ENCODE assay signal across 15 cellular contexts in genomic region chr10:63208981-63209380, GRCh38.
A peak's percentile ranks its signal among the peaks of the same experiment; 100 is the strongest.
DNase-seq lines count a peak whose midpoint lies in the region; ATAC-seq, FAIRE-seq and TF ChIP-seq lines count a peak whose summit lies in the region.
"Had no signal": no experiment of that assay in that cellular context is flagged by ENCODE, and none has a peak within 500 bp of the region (broad histone marks: within the 10 kb centered on the region; RNA-seq: fewer than 3 reads in every experiment).

No MANE protein-coding gene starts in this region.

- dilution Hi-C loops in endothelial cell of umbilical vein (cut with MboI; ENCODE audit: extremely low pct_ligation_motif_present, low sequenced_read_pairs) = loop anchor here (25.0 kb wide), 1 partner anchor 503 kb away; no protein-coding TSS in a partner anchor

- H3K4me1 ChIP-seq in endothelial cell of umbilical vein (ENCODE audit: control insufficient read depth, extremely low read depth, insufficient read depth, low read length) = peaks cover 54% of the 10 kb centered on the region

- H3K79me2 ChIP-seq in endothelial cell of umbilical vein (ENCODE audit: control insufficient read depth, insufficient read depth, low read length) = peaks cover 69% of the 10 kb centered on the region

- H3K4me1 Mint-ChIP-seq in nephron progenitor cell = peaks cover 33% of the 10 kb centered on the region

- DNase-seq in GM03348 (ENCODE audit: low spot score) = peak; percentile 18
- DNase-seq in NCI-H69 (lab: John Stamatoyannopoulos, UW) = peak; percentile 2
- DNase-seq in endothelial cell of umbilical vein (ENCODE audit: low read depth, low spot score) = peak; percentile 73
- peak; percentile 45 for DNase-seq in nephron progenitor cell
- DNase-seq in NCI-H1092 treated with DMSO at 0.1 percent for 48 hours (lab: John Stamatoyannopoulos, UW) = no peak
- DNase-seq in DMS153 (lab: John Stamatoyannopoulos, UW) = no peak
- no peak for DNase-seq in NOMO-1 treated with DMSO at 0.1 percent for 48 hours (lab: John Stamatoyannopoulos, UW; ENCODE audit: unreplicated experiment)
- DNase-seq: activated naive CD4-positive, alpha-beta T cell treated with anti-CD3 and anti-CD28 coated beads for 36 hours; NCI-H1105; NCI-H526; SIG-M5; stimulated activated naive CD4-positive, alpha-beta T cell had no signal

- CTCF ChIA-PET in endothelial cell of umbilical vein (lab: Charles Lee) = interaction anchor here (0.9 to 3.5 kb wide), 7 partner anchors 207 to 558 kb away, joined by 3 to 12 read pairs (median 3); no protein-coding TSS in a partner anchor

- H2AFZ ChIP-seq in endothelial cell of umbilical vein (ENCODE audit: low read depth, low read length) = no peak overlapping the region

- peaks cover 59% of the 10 kb centered on the region for H3K36me3 Mint-ChIP-seq in nephron progenitor cell (ENCODE audit: low read depth)

- TF ChIP-seq CTCF in endothelial cell of umbilical vein (IDR thresholded peaks at IDR 0.05; ENCODE audit: extremely low read depth in 1 of 2, insufficient read depth in 1 of 2, low read depth in 1 of 2, low read length in 2 of 2) = no peak
- no peak for TF ChIP-seq CTCF in nephron progenitor cell (IDR thresholded peaks at IDR 0.05)

- no peaks in the 10 kb centered on the region for H3K27me3 ChIP-seq in endothelial cell of umbilical vein (ENCODE audit: control insufficient read depth in 2 of 2, insufficient read depth in 2 of 2, low read length in 2 of 2)

- H3K4me2 ChIP-seq in endothelial cell of umbilical vein (ENCODE audit: insufficient read depth, low read length) = peak overlapping the region; percentile 35

- intact Hi-C loops in endothelial cell of umbilical vein (cut with micrococcal nuclease) = loop anchor here (5.0 kb wide), 2 partner anchors 258 to 313 kb away; partner anchors contain the start of genes JMJD1C and REEP3

- H3K9me3 ChIP-seq in endothelial cell of umbilical vein (replicated peaks; ENCODE audit: control insufficient read depth, insufficient read depth, low read length) = no peaks in the 10 kb centered on the region

- BruUV-seq in endothelial cell of umbilical vein (replicated peaks; lab: Mats Ljungman, UMichigan) = no TSS peak

- H3K27me3 Mint-ChIP-seq in nephron progenitor cell (ENCODE audit: low read depth, poor library complexity) = no peaks in the 10 kb centered on the region

- H3K27ac ChIP-seq in endothelial cell of umbilical vein (ENCODE audit: insufficient read depth, low read depth, low read length) = peak overlapping the region; percentile 87

- ATAC-seq in HG03159 (IDR thresholded peaks at IDR 0.05; ENCODE audit: unreplicated experiment) = no peak
- ATAC-seq: activated CD4-positive, CD25-positive, alpha-beta regulatory T cell treated with anti-CD3 and anti-CD28 coated beads, Interleukin-2, amount 50 U/mL, for 24 hours had no signal

- peak overlapping the region; percentile 56 for H3K4me3 Mint-ChIP-seq in nephron progenitor cell
- H3K4me3 Mint-ChIP-seq: activated naive CD4-positive, alpha-beta T cell treated with anti-CD3 and anti-CD28 coated beads for 36 hours had no signal

- no peaks in the 10 kb centered on the region for H3K9me1 ChIP-seq in endothelial cell of umbilical vein (replicated peaks; ENCODE audit: control insufficient read depth, extremely low read depth, insufficient read depth, low read length)

- H3K36me3 ChIP-seq in endothelial cell of umbilical vein (ENCODE audit: control insufficient read depth in 2 of 2, extremely low read depth in 1 of 2, insufficient read depth in 2 of 2, low read length in 2 of 2) = peaks cover 6 to 17% of the 10 kb centered on the region in 2 experiments

- POLR2A ChIA-PET in endothelial cell of umbilical vein (lab: Charles Lee) = no interaction called here

- peaks cover 3% of the 10 kb centered on the region for H4K20me1 ChIP-seq in endothelial cell of umbilical vein (replicated peaks; ENCODE audit: control insufficient read depth, extremely low read depth, insufficient read depth, low read length)

- peak; percentile 58 for FAIRE-seq in endothelial cell of umbilical vein (lab: Jason Lieb, UNC)
- FAIRE-seq: GM12892 had no signal

- peaks cover 5% of the 10 kb centered on the region for H3K9me3 Mint-ChIP-seq in nephron progenitor cell
- H3K9me3 Mint-ChIP-seq: activated naive CD4-positive, alpha-beta T cell treated with anti-CD3 and anti-CD28 coated beads for 36 hours had no signal

- TF ChIP-seq POLR2A in endothelial cell of umbilical vein (IDR thresholded peaks at IDR 0.05; ENCODE audit: low read depth, low read length) = no peak

- peak overlapping the region; percentile 62 for H3K27ac Mint-ChIP-seq in nephron progenitor cell
- H3K27ac Mint-ChIP-seq: activated naive CD4-positive, alpha-beta T cell treated with anti-CD3 and anti-CD28 coated beads for 36 hours had no signal

- H3K4me3 ChIP-seq in endothelial cell of umbilical vein (replicated peaks in 1 of 3; ENCODE audit: insufficient read depth in 1 of 3, low read depth in 1 of 3, low read length in 3 of 3) = no peak overlapping the region

- H3K9ac ChIP-seq in endothelial cell of umbilical vein (replicated peaks; ENCODE audit: extremely low read depth, insufficient read depth, low read length) = peak overlapping the region; percentile 10

TF ChIP-seq in endothelial cell of umbilical vein, 7 proteins besides CTCF, POLR2A, EP300 and RAD21:
- TF ChIP-seq EZH2 (IDR thresholded peaks at IDR 0.05; ENCODE audit: borderline replicate concordance, low read depth, low read length, severe bottlenecking) (no peak), MYC (IDR thresholded peaks at IDR 0.05; ENCODE audit: low read depth, low read length) (no peak), JUN (IDR thresholded peaks at IDR 0.05; ENCODE audit: borderline replicate concordance, insufficient read depth, insufficient read length, low read depth) (no peak)

Comparison
In these comparisons a context has a peak if more than half of its experiments do, and no peak if none do; other contexts are left out.
1. DNase-seq: peak in GM03348 (single experiment), NCI-H69 (single experiment), endothelial cell of umbilical vein (single experiment) and nephron progenitor cell (single experiment); none in NCI-H1092 treated with DMSO at 0.1 percent for 48 hours (single experiment), DMS153 (single experiment) and NOMO-1 treated with DMSO at 0.1 percent for 48 hours (single experiment).